In genomic region chr7:20365486-20365885, GRCh38 we compare ENCODE assay signal across 33 cellular contexts. TPM values are rescaled to one million over a fixed set of nuclear protein-coding genes. Genes with fewer than 3 reads are reported as not detected.
A peak's percentile ranks its signal among the peaks of the same experiment; 100 is the strongest.
DNase-seq lines count a peak whose midpoint lies in the region; ATAC-seq, FAIRE-seq and TF ChIP-seq lines count a peak whose summit lies in the region.
"Had no signal": no experiment of that assay in that cellular context is flagged by ENCODE, and none has a peak within 500 bp of the region (broad histone marks: within the 10 kb centered on the region; RNA-seq: fewer than 3 reads in every experiment).

No MANE protein-coding gene starts in this region.

- no peak overlapping the region for H2BK15ac ChIP-seq in mesendoderm (replicated peaks; ENCODE audit: low read depth)

- no peak overlapping the region for H2AFZ ChIP-seq in hepatocyte
- H2AFZ ChIP-seq: PC-9 had no signal

- H2BK5ac ChIP-seq in mesendoderm (ENCODE audit: low read length), result no peak overlapping the region

- peaks cover 4% of the 10 kb centered on the region for H3K79me2 ChIP-seq in hepatocyte
- H3K79me2 ChIP-seq in mesendoderm (ENCODE audit: control insufficient read depth, insufficient read depth, low read length), result no peaks in the 10 kb centered on the region

- no peaks in the 10 kb centered on the region for H4K20me1 ChIP-seq in hepatocyte (ENCODE audit: insufficient read depth, poor library complexity, severe bottlenecking)
- H4K20me1 ChIP-seq: BLaER1 had no signal

- no peak for TF ChIP-seq CTCF in hepatocyte (IDR thresholded peaks at IDR 0.05; ENCODE audit: poor library complexity)

- H3K56ac ChIP-seq in mesendoderm (ENCODE audit: low read length), result no peak overlapping the region

- H3K4me2 ChIP-seq in hepatocyte (no peak overlapping the region), mesendoderm (ENCODE audit: low read length) (no peak overlapping the region)
- H3K4me2 ChIP-seq: BLaER1, PC-9 had no signal

- no peak overlapping the region for H3K4ac ChIP-seq in mesendoderm (ENCODE audit: low read depth, low read length)

- H3K36me3 ChIP-seq in hepatocyte (replicated peaks; ENCODE audit: insufficient read depth, low read depth) (no peaks in the 10 kb centered on the region), mesendoderm (ENCODE audit: control insufficient read depth, insufficient read depth, low read length) (no peaks in the 10 kb centered on the region)
- H3K36me3 ChIP-seq: BLaER1, brain microvascular endothelial cell, HAP-1, left lung, prostate gland had no signal

- H4K8ac ChIP-seq in mesendoderm (ENCODE audit: low read depth, low read length), result no peak overlapping the region

- no peak overlapping the region for H4K5ac ChIP-seq in mesendoderm (ENCODE audit: low read length)

- H3K23ac ChIP-seq in mesendoderm (ENCODE audit: low read length), result no peak overlapping the region

- H3K27ac ChIP-seq in hepatocyte, result no peak overlapping the region
- no peak overlapping the region for H3K27ac ChIP-seq in mesendoderm (ENCODE audit: low read depth, low read length)
- H3K27ac ChIP-seq: BLaER1, brain microvascular endothelial cell, left lung, PC-9, prostate gland, VCaP had no signal

- no peak overlapping the region for H3K18ac ChIP-seq in mesendoderm (ENCODE audit: low read length)

- DNase-seq in H54 (ENCODE audit: insufficient read length, low spot score) (no peak), RPMI7951 (ENCODE audit: low read depth) (peak; percentile 80), fibroblast of gingiva (ENCODE audit: low read depth) (peak; percentile 62), hepatocyte (ENCODE audit: low spot score) (peak; percentile 14), KG1 (lab: John Stamatoyannopoulos, UW) (no peak), mesendoderm (no peak)
- DNase-seq in stimulated activated CD4-positive, alpha-beta T cell treated with anti-CD3 and anti-CD28 coated beads, Interleukin-15, amount 100 ng/mL, for 24 hours, result no peak
- DNase-seq: activated CD4-positive, alpha-beta T cell treated with anti-CD3 and anti-CD28 coated beads for 4 hours; activated naive CD4-positive, alpha-beta T cell treated with anti-CD3 and anti-CD28 coated beads, Interleukin-2, amount 10 ng/mL, durations not matched to agents 7 days and 5 days; amygdala; brain microvascular endothelial cell; DMS 273 treated with DMSO at 0.1 percent for 48 hours; effector CD4-positive, alpha-beta T cell; immature natural killer cell; Karpas-422; left lung; MV-4-11; naive B cell; NCI-H1436; NCI-H2081; NCI-H69; PC-9; substantia nigra; T1000 had no signal

- no peaks in the 10 kb centered on the region for H3K79me1 ChIP-seq in mesendoderm (ENCODE audit: low read length)

- H2BK120ac ChIP-seq in mesendoderm (ENCODE audit: low read depth, low read length), result no peak overlapping the region

- peak; percentile 73 for FAIRE-seq in H54 (lab: Jason Lieb, UNC)
- FAIRE-seq: colon, GM12878 had no signal

- ATAC-seq in HG02938 (IDR thresholded peaks at IDR 0.05; ENCODE audit: unreplicated experiment), result no peak
- ATAC-seq: activated T-helper 17 cell treated with anti-CD3 and anti-CD28 coated beads, Interleukin-2, amount 50 U/mL, for 72 hours; GM12878; left lung; stimulated activated memory B cell treated with anti-CD40 and anti-IgM and Interleukin-4, amounts not matched to agents 10 μg/mL and 1 μg/mL and 100 μg/mL, for 72 hours had no signal

- no peak for TF ChIP-seq POLR2A in H54 (IDR thresholded peaks at IDR 0.05; ENCODE audit: low read depth, low read length)

- no peak overlapping the region for H2AK5ac ChIP-seq in mesendoderm (ENCODE audit: low read length)

- H3K9me3 ChIP-seq in hepatocyte (ENCODE audit: low read depth), result no peaks in the 10 kb centered on the region
- H3K9me3 ChIP-seq: BLaER1, HAP-1, left lung, prostate gland had no signal

- H3K27me3 ChIP-seq in hepatocyte (no peaks in the 10 kb centered on the region), mesendoderm (ENCODE audit: insufficient read depth, low read length, poor library complexity) (no peaks in the 10 kb centered on the region)
- H3K27me3 ChIP-seq: BLaER1, brain microvascular endothelial cell, left lung had no signal

- 76% methylated on average over 4 of the region's 4 CpGs for WGBS in hepatocyte (ENCODE audit: low lambda C conversion rate, missing lambda C conversion rate)
- no CpG with 5 or more reads among the region's 4 CpGs for WGBS in mesendoderm (ENCODE audit: extremely low coverage, insufficient coverage, low lambda C conversion rate)

- H3K4me1 ChIP-seq in hepatocyte (ENCODE audit: insufficient read depth) (peaks cover 4% of the 10 kb centered on the region), mesendoderm (ENCODE audit: control insufficient read depth, low read depth, low read length) (no peaks in the 10 kb centered on the region)
- H3K4me1 ChIP-seq: BLaER1, left lung, prostate gland had no signal

- H3K9me2 ChIP-seq in hepatocyte (replicated peaks; ENCODE audit: insufficient read depth), result no peaks in the 10 kb centered on the region

- no peak overlapping the region for H3K9ac ChIP-seq in mesendoderm (ENCODE audit: low read length)
- H3K9ac ChIP-seq: BLaER1 had no signal

- H3K4me3 ChIP-seq in hepatocyte, result no peak overlapping the region
- H3K4me3 ChIP-seq in mesendoderm (ENCODE audit: low read length), result no peak overlapping the region
- H3K4me3 ChIP-seq: BLaER1, GM12878, HAP-1, left lung, PC-9, prostate gland had no signal

RNA-seq across cellular contexts. Expression of gene ITGB8, which starts 34.8 kb away (rescaled TPM):
- total RNA-seq in RPMI7951 (2014; rRNA removed; shearing (Covaris generic)), result 18.9 and 19.7 TPM in 2 replicates
- total RNA-seq in hepatocyte, result 34.2 and 37.0 TPM in 2 replicates
- 6.6 and 7.2 TPM in 2 replicates for polyA plus RNA-seq in hepatocyte
- polyA plus RNA-seq in mesendoderm (2013, experiment 1 of 2), result 1.1 TPM
- 1.0 TPM for polyA plus RNA-seq in mesendoderm (2013, experiment 2 of 2)
- polyA plus RNA-seq: immature natural killer cell had no signal

Comparison
In these comparisons a context has a peak if more than half of its experiments do, and no peak if none do; other contexts are left out.
1. DNase-seq: peak in RPMI7951 (single experiment), fibroblast of gingiva (single experiment) and hepatocyte (single experiment); none in H54 (single experiment), stimulated activated CD4-positive, alpha-beta T cell treated with anti-CD3 and anti-CD28 coated beads, Interleukin-15, amount 100 ng/mL, for 24 hours (single experiment), KG1 (single experiment) and mesendoderm (single experiment).